ENCODE assay signal across 12 cellular contexts in genomic region chr1:206167350-206168029, GRCh38. TPM values are rescaled to one million over a fixed set of nuclear protein-coding genes. Genes with fewer than 3 reads are reported as not detected.
A peak's percentile ranks its signal among the peaks of the same experiment; 100 is the strongest.
DNase-seq lines count a peak whose midpoint lies in the region; ATAC-seq and TF ChIP-seq lines count a peak whose summit lies in the region.
"Not testable (repeated sequence)": the region's sequence is repeated elsewhere in the genome, so short reads cannot be mapped to it uniquely, and the experiment has no call there.
"Had no signal": no experiment of that assay in that cellular context is flagged by ENCODE, and none has a peak within 500 bp of the region (broad histone marks: within the 10 kb centered on the region; RNA-seq: fewer than 3 reads in every experiment).

No MANE protein-coding gene starts in this region.

- ATAC-seq in GM21381 (IDR thresholded peaks at IDR 0.05; ENCODE audit: unreplicated experiment) = peak; percentile 52
- peak; percentile 79 for ATAC-seq in HG03442 (IDR thresholded peaks at IDR 0.05; ENCODE audit: unreplicated experiment)
- peak; percentile 83 for ATAC-seq in activated B cell treated with CpG ODN at 0.5 μM for 24 hours (ENCODE audit: low read depth)
- peak; percentile 68 to 84 for ATAC-seq in right cardiac atrium
- peak in 2 of 3 donors; percentile 54 to 73 for ATAC-seq in natural killer cell
- ATAC-seq in stimulated activated naive CD8-positive, alpha-beta T cell treated with anti-CD3 and anti-CD28 coated beads, Interleukin-15, Interleukin-2, amounts not matched to agents 100 U/mL and 50 U/mL, for 24 hours = peak; percentile 59

- not testable (repeated sequence) for H3K27ac Mint-ChIP-seq in CD4-positive, alpha-beta memory T cell; activated B cell treated with CpG ODN at 0.5 μM for 24 hours; natural killer cell

- not testable (repeated sequence) for H3K27me3 Mint-ChIP-seq in CD4-positive, alpha-beta memory T cell; activated B cell treated with CpG ODN at 0.5 μM for 24 hours; natural killer cell (ENCODE audit: low read depth in 2 of 2)

- H3K27me3 ChIP-seq in CD4-positive, alpha-beta memory T cell (ENCODE audit: insufficient read depth, low read length); right cardiac atrium (ENCODE audit: control insufficient read depth, insufficient read depth): not testable (repeated sequence)

- not testable (repeated sequence) for H3K27ac ChIP-seq in CD4-positive, alpha-beta memory T cell (ENCODE audit: low read depth, low read length); right cardiac atrium (ENCODE audit: low read length)

- TF ChIP-seq CTCF in activated B cell treated with CpG ODN at 0.5 μM for 24 hours (IDR thresholded peaks at IDR 0.05) = not testable (repeated sequence)
- TF ChIP-seq CTCF in natural killer cell (IDR thresholded peaks at IDR 0.05) = peak; percentile 45

- not testable (repeated sequence) for H3K9me3 ChIP-seq in CD4-positive, alpha-beta memory T cell (ENCODE audit: control insufficient read depth in 1 of 2, low read length in 2 of 2); right cardiac atrium (ENCODE audit: control insufficient read depth, low read length)

- DNase-seq in CD4-positive, alpha-beta memory T cell = peak in 4 of 5 donors; percentile 3 to 31 (median 11)
- not testable (repeated sequence) for DNase-seq in activated B cell treated with CpG ODN at 0.5 μM for 24 hours; right cardiac atrium; natural killer cell; stimulated activated naive CD8-positive, alpha-beta T cell treated with anti-CD3 and anti-CD28 coated beads, Interleukin-15, Interleukin-2, amounts not matched to agents 100 U/mL and 50 U/mL, for 24 hours
- DNase-seq in central memory CD4-positive, alpha-beta T cell = peak; percentile 8

- H3K36me3 ChIP-seq in CD4-positive, alpha-beta memory T cell (ENCODE audit: insufficient read depth, low read length) = not testable (repeated sequence)

- H3K4me3 ChIP-seq in CD4-positive, alpha-beta memory T cell (ENCODE audit: low read length in 2 of 2); right cardiac atrium (ENCODE audit: low read length): not testable (repeated sequence)

- not testable (repeated sequence) for H3K36me3 Mint-ChIP-seq in CD4-positive, alpha-beta memory T cell; activated B cell treated with CpG ODN at 0.5 μM for 24 hours (ENCODE audit: low read depth); natural killer cell

- H3K4me3 Mint-ChIP-seq in CD4-positive, alpha-beta memory T cell; activated B cell treated with CpG ODN at 0.5 μM for 24 hours; natural killer cell: not testable (repeated sequence)

- not testable (repeated sequence) for H3K4me1 Mint-ChIP-seq in CD4-positive, alpha-beta memory T cell; activated B cell treated with CpG ODN at 0.5 μM for 24 hours; natural killer cell

- H3K9me3 Mint-ChIP-seq in CD4-positive, alpha-beta memory T cell; activated B cell treated with CpG ODN at 0.5 μM for 24 hours; natural killer cell: not testable (repeated sequence)

- POLR2A ChIA-PET in CD4-positive, alpha-beta memory T cell (lab: Charles Lee; ENCODE audit: partially characterized antibody); activated B cell treated with CpG ODN at 0.5 μM for 24 hours (lab: Charles Lee): not testable (repeated sequence)

- 19% methylated on average over 4 of the region's 10 CpGs for WGBS in right cardiac atrium

- H3K4me1 ChIP-seq in CD4-positive, alpha-beta memory T cell (ENCODE audit: insufficient read depth, low read length); right cardiac atrium (ENCODE audit: control insufficient read depth, insufficient read depth, low read length): not testable (repeated sequence)

- intact Hi-C loops in CD4-positive, alpha-beta memory T cell (cut with micrococcal nuclease); activated B cell treated with CpG ODN at 0.5 μM for 24 hours (cut with micrococcal nuclease); right cardiac atrium (cut with DNase I); natural killer cell (cut with micrococcal nuclease): not testable (repeated sequence)

- CTCF ChIA-PET in CD4-positive, alpha-beta memory T cell (lab: Charles Lee; ENCODE audit: partially characterized antibody); activated B cell treated with CpG ODN at 0.5 μM for 24 hours (lab: Charles Lee): not testable (repeated sequence)

RNA-seq across cellular contexts. Expression of gene FAM72A, which starts 35.1 kb away (rescaled TPM):
- 1 to 10 TPM in 1 of 2 experiments, under 1 TPM in 1; 1.00 to 1.4 TPM for total RNA-seq in CD4-positive, alpha-beta memory T cell
- under 1 TPM in 1 of 2 donors, not detected in 1; 0.29 TPM for polyA plus RNA-seq in CD4-positive, alpha-beta memory T cell
- total RNA-seq in activated B cell treated with CpG ODN at 0.5 μM for 24 hours (1.9 and 3.7 TPM in 2 replicates), right cardiac atrium (1 to 10 TPM; 1.0 to 3.9 (median 1.7) TPM), natural killer cell (1 to 10 TPM in 2 of 3 donors, under 1 TPM in 1; 0.60 to 2.4 (median 1.8) TPM)
- 1.1 TPM for polyA plus RNA-seq in right cardiac atrium

RNA-seq across cellular contexts. Expression of gene SRGAP2, which starts 35.9 kb away (rescaled TPM):
- total RNA-seq in CD4-positive, alpha-beta memory T cell = 10 to 100 TPM; 49.0 to 56.6 TPM
- polyA plus RNA-seq in CD4-positive, alpha-beta memory T cell = 10 to 100 TPM in 1 of 2 donors, 1 to 10 TPM in 1; 2.7 to 18.4 TPM
- total RNA-seq in activated B cell treated with CpG ODN at 0.5 μM for 24 hours (47.8 and 54.3 TPM in 2 replicates), right cardiac atrium (10 to 100 TPM; 24.5 to 37.0 (median 32.4) TPM), natural killer cell (10 to 100 TPM; 40.6 to 62.8 (median 56.0) TPM)
- polyA plus RNA-seq in right cardiac atrium = 11.5 TPM

RNA-seq across cellular contexts. Expression of gene AVPR1B, which starts 50.3 kb away (rescaled TPM):
- not detected for total RNA-seq in CD4-positive, alpha-beta memory T cell
- polyA plus RNA-seq in CD4-positive, alpha-beta memory T cell = not detected
- total RNA-seq in activated B cell treated with CpG ODN at 0.5 μM for 24 hours = not detected in 2 replicates
- not detected for total RNA-seq in right cardiac atrium
- 0.07 TPM for polyA plus RNA-seq in right cardiac atrium
- total RNA-seq in natural killer cell = not detected
- total RNA-seq: Daoy, myocyte, NCI-H460 had no signal
- polyA plus RNA-seq: AG04450 had no signal
